In genomic region chr10:88311264-88311663, GRCh38 we compare ENCODE assay signal across 19 cellular contexts.
DNase-seq lines count a peak whose midpoint lies in the region; ATAC-seq, FAIRE-seq and TF ChIP-seq lines count a peak whose summit lies in the region.
"Had no signal": no experiment of that assay in that cellular context is flagged by ENCODE, and none has a peak within 500 bp of the region (broad histone marks: within the 10 kb centered on the region; RNA-seq: fewer than 3 reads in every experiment).

No MANE protein-coding gene starts in this region.

- TF ChIP-seq RAD21 in GM12878 (IDR thresholded peaks at IDR 0.05; ENCODE audit: insufficient read depth, low read depth, low read length): no peak

- SMC1A ChIA-PET in GM12878 (lab: Charles Lee; ENCODE audit: uncharacterized antibody, unreplicated experiment): interaction anchor here (0.9 to 9.3 kb wide), 5 partner anchors 18 to 203 kb away, joined by 3 to 61 read pairs (median 5); no protein-coding TSS in a partner anchor

- FAIRE-seq in GM12891 (lab: Jason Lieb, UNC) (peak; percentile 54), H54 (lab: Jason Lieb, UNC) (peak; percentile 15), GM12878 (lab: Jason Lieb, UNC) (no peak)
- FAIRE-seq: A204.1, G401.6 had no signal

- H3K27ac ChIP-seq in OCI-LY3 (ENCODE audit: low read length) (no peak overlapping the region), GM12878 (ENCODE audit: control insufficient read depth, insufficient read depth) (no peak overlapping the region), ascending aorta (no peak overlapping the region)
- H3K27ac ChIP-seq: BLaER1 had no signal

- DNase-seq in GM12891 (ENCODE audit: insufficient read length, low spot score) (no peak), H54 (ENCODE audit: insufficient read length, low spot score) (no peak), GM12878 (ENCODE audit: low read depth, low spot score) (no peak), ascending aorta (ENCODE audit: low spot score in 2 of 2) (no peak), COR-L47 (lab: John Stamatoyannopoulos, UW) (no peak), DMS 273 treated with DMSO at 0.1 percent for 48 hours (lab: John Stamatoyannopoulos, UW) (no peak)
- DNase-seq: 8988T; ACHN; BE2C; C1 segment of cervical spinal cord; CD4-positive, alpha-beta T cell; CD8-positive, alpha-beta T cell; DMS79 treated with DMSO at 0.1 percent for 48 hours; GF-D8 had no signal

- H3K79me2 ChIP-seq in OCI-LY3 (ENCODE audit: low read length) (no peaks in the 10 kb centered on the region), GM12878 (ENCODE audit: control insufficient read depth, insufficient read depth, low read length) (no peaks in the 10 kb centered on the region)

- intact Hi-C loops in GM12878 (cut with micrococcal nuclease; ENCODE audit: unreplicated experiment): no loop called here
- intact Hi-C loops in ascending aorta (cut with DNase I): no loop called here

- 14% methylated on average over 1 of the region's 1 CpG for WGBS in GM12878 (ENCODE audit: insufficient coverage, insufficient replicate concordance, low lambda C conversion rate, missing lambda C conversion rate)

- TF ChIP-seq EP300 in GM12878 (IDR thresholded peaks at IDR 0.05; ENCODE audit: borderline replicate concordance in 1 of 2, control insufficient read depth in 1 of 2, low read depth in 2 of 2, low read length in 2 of 2): no peak

- H3K9me3 ChIP-seq in OCI-LY3 (ENCODE audit: insufficient read depth, low read length) (no peaks in the 10 kb centered on the region), GM12878 (replicated peaks; ENCODE audit: control insufficient read depth, insufficient read depth, low read length) (no peaks in the 10 kb centered on the region; the same call in 1 of the 3 replicates), ascending aorta (no peaks in the 10 kb centered on the region)
- H3K9me3 ChIP-seq: BE2C, BLaER1 had no signal

- H3K27me3 ChIP-seq in OCI-LY3 (ENCODE audit: low read depth, low read length) (no peaks in the 10 kb centered on the region), GM12878 (replicated peaks in 1 of 2; ENCODE audit: control insufficient read depth in 2 of 2, insufficient read depth in 2 of 2, low read length in 1 of 2) (no peaks in the 10 kb centered on the region), ascending aorta (no peaks in the 10 kb centered on the region)
- H3K27me3 ChIP-seq: BE2C, BLaER1 had no signal

- CTCF ChIA-PET in GM12878 (lab: Yijun Ruan, JAX): interaction anchor here (1.1 to 2.2 kb wide), 5 partner anchors 11 to 78 kb away, joined by 3 to 13 read pairs (median 3); no protein-coding TSS in a partner anchor

- no peak overlapping the region for H3K4me3 ChIP-seq in OCI-LY3 (ENCODE audit: low read length)
- H3K4me3 ChIP-seq in GM12878: no peak overlapping the region
- no peak overlapping the region for H3K4me3 ChIP-seq in ascending aorta
- H3K4me3 ChIP-seq: BLaER1 had no signal

- POLR2A ChIA-PET in GM12878 (lab: Charles Lee): interaction anchor here (0.6 to 0.9 kb wide), 5 partner anchors 9 to 393 kb away, joined by 3 to 4 read pairs (median 3); no protein-coding TSS in a partner anchor

- no peaks in the 10 kb centered on the region for H3K36me3 ChIP-seq in OCI-LY3 (replicated peaks; ENCODE audit: low read depth, low read length)
- H3K36me3 ChIP-seq in GM12878 (ENCODE audit: control insufficient read depth in 2 of 2, insufficient read depth in 2 of 2, low read length in 1 of 2): no peaks in the 10 kb centered on the region
- no peaks in the 10 kb centered on the region for H3K36me3 ChIP-seq in ascending aorta
- H3K36me3 ChIP-seq: BE2C, BLaER1 had no signal

- no TSS peak for BruUV-seq in GM12878 (replicated peaks; lab: Mats Ljungman, UMichigan)

- H2AFZ ChIP-seq in OCI-LY3 (ENCODE audit: low read depth, low read length) (no peak overlapping the region), GM12878 (ENCODE audit: control insufficient read depth, low read depth, low read length) (no peak overlapping the region)

- no peak for TF ChIP-seq POLR2A in GM12891 (IDR thresholded peaks at IDR 0.05; ENCODE audit: low read depth, low read length)
- TF ChIP-seq POLR2A in H54 (IDR thresholded peaks at IDR 0.05; ENCODE audit: low read depth, low read length): no peak
- TF ChIP-seq POLR2A in GM12878 (IDR thresholded peaks at IDR 0.05; ENCODE audit: low read depth, low read length): no peak

- peaks cover 67% of the 10 kb centered on the region for H3K4me1 ChIP-seq in OCI-LY3 (ENCODE audit: low read length)
- no peaks in the 10 kb centered on the region; the same call in 1 of the 2 replicates for H3K4me1 ChIP-seq in GM12878 (ENCODE audit: control insufficient read depth, insufficient read depth, low read length)
- H3K4me1 ChIP-seq in ascending aorta: no peaks in the 10 kb centered on the region
- H3K4me1 ChIP-seq: BE2C, BLaER1 had no signal

- ATAC-seq in GM12878: no peak
- no peak for ATAC-seq in GM19467 (IDR thresholded peaks at IDR 0.05; ENCODE audit: unreplicated experiment)
- ATAC-seq: CD8-positive, alpha-beta T cell had no signal

- no peak overlapping the region for H3K9ac ChIP-seq in OCI-LY3 (ENCODE audit: low read length)
- H3K9ac ChIP-seq in GM12878 (ENCODE audit: control insufficient read depth, insufficient read depth, low read length): no peak overlapping the region
- H3K9ac ChIP-seq: BLaER1 had no signal

- RAD21 ChIA-PET in GM12878 (lab: Charles Lee; ENCODE audit: unreplicated experiment): interaction anchor here (1.1 to 1.9 kb wide), 2 partner anchors 18 to 75 kb away, joined by 4 to 12 read pairs; no protein-coding TSS in a partner anchor

- H4K20me1 ChIP-seq in OCI-LY3 (ENCODE audit: insufficient read depth, low read length): no peaks in the 10 kb centered on the region
- no peaks in the 10 kb centered on the region for H4K20me1 ChIP-seq in GM12878 (ENCODE audit: control insufficient read depth, insufficient read depth)
- H4K20me1 ChIP-seq: BLaER1 had no signal

- H3K4me2 ChIP-seq in OCI-LY3 (ENCODE audit: low read length) (peak overlapping the region; percentile 67), GM12878 (ENCODE audit: control insufficient read depth, insufficient read depth) (no peak overlapping the region)
- H3K4me2 ChIP-seq: BLaER1 had no signal

- in situ Hi-C loops in GM12878 (cut with MboI): no loop called here

- TF ChIP-seq CTCF in OCI-LY3 (IDR thresholded peaks at IDR 0.05; ENCODE audit: low read depth, low read length) (no peak), GM12878 (IDR thresholded peaks at IDR 0.05 in 2 of 3, conservative IDR thresholded peaks at IDR 0.05 in 1 of 3; ENCODE audit: control insufficient read depth in 2 of 3, extremely low read depth in 1 of 3, insufficient read depth in 1 of 3, low read depth in 3 of 3, low read length in 3 of 3) (no peak), ascending aorta (IDR thresholded peaks at IDR 0.05) (no peak)

TF ChIP-seq in GM12891, 5 proteins besides CTCF, POLR2A, EP300 and RAD21:
- TF ChIP-seq SPI1 (IDR thresholded peaks at IDR 0.05; ENCODE audit: low read depth, low read length) (peak; percentile 93), POU2F2 (IDR thresholded peaks at IDR 0.05; ENCODE audit: low read depth, low read length) (no peak), TAF1 (IDR thresholded peaks at IDR 0.05; ENCODE audit: low read depth, low read length) (no peak), POLR2AphosphoS5 (IDR thresholded peaks at IDR 0.05; ENCODE audit: low read depth, low read length) (no peak), PAX5 (IDR thresholded peaks at IDR 0.05; ENCODE audit: insufficient read depth, low read length, severe bottlenecking) (no peak)

TF ChIP-seq in GM12878, 131 proteins besides CTCF, POLR2A, EP300 and RAD21:
- TF ChIP-seq RUNX3 (IDR thresholded peaks at IDR 0.05; ENCODE audit: low read length): peak; percentile 51
- no peak for TF ChIP-seq CREB1 (IDR thresholded peaks at IDR 0.05; ENCODE audit: low read depth)
- TF ChIP-seq YY1 (IDR thresholded peaks at IDR 0.05; ENCODE audit: low read depth, low read length): no peak
- TF ChIP-seq SPI1 (IDR thresholded peaks at IDR 0.05; ENCODE audit: borderline replicate concordance, insufficient read depth, low read depth, low read length): peak; percentile 81
TF ChIP-seq in GM12878: peak in this region for 2.
